Comparison of ENCODE assay signal across 15 cellular contexts in genomic region chr2:183665403-183665802, GRCh38.
DNase-seq lines count a peak whose midpoint lies in the region; ATAC-seq and TF ChIP-seq lines count a peak whose summit lies in the region.
"Had no signal": no experiment of that assay in that cellular context is flagged by ENCODE, and none has a peak within 500 bp of the region (broad histone marks: within the 10 kb centered on the region; RNA-seq: fewer than 3 reads in every experiment).

No MANE protein-coding gene starts in this region.

- TF ChIP-seq CTCF in RWPE1 (conservative IDR thresholded peaks at IDR 0.05; ENCODE audit: low read depth): no peak
- no peak for TF ChIP-seq CTCF in coronary artery (IDR thresholded peaks at IDR 0.05)
- TF ChIP-seq CTCF in glutamatergic neuron (IDR thresholded peaks at IDR 0.05; ENCODE audit: partially characterized antibody, unreplicated experiment): no peak

- H3K27me3 Mint-ChIP-seq in glutamatergic neuron (ENCODE audit: unreplicated experiment): no peaks in the 10 kb centered on the region
- H3K27me3 Mint-ChIP-seq: activated CD4-positive, alpha-beta memory T cell treated with anti-CD3 and anti-CD28 coated beads, Interleukin-2, amount 10 ng/mL, durations not matched to agents 7 days and 5 days had no signal

- DNase-seq in NCI-H1930 (lab: John Stamatoyannopoulos, UW): peak; percentile 88 to 92
- DNase-seq in NCI-H748 treated with DMSO at 0.1 percent for 48 hours (lab: John Stamatoyannopoulos, UW): peak; percentile 100
- no peak for DNase-seq in neuronal stem cell (ENCODE audit: low spot score)
- no peak for DNase-seq in RWPE1 (ENCODE audit: low spot score)
- no peak for DNase-seq in coronary artery (ENCODE audit: low spot score)
- DNase-seq in glutamatergic neuron: no peak
- DNase-seq: activated CD4-positive, alpha-beta memory T cell treated with anti-CD3 and anti-CD28 coated beads, Interleukin-2, amount 10 ng/mL, durations not matched to agents 7 days and 5 days; activated naive CD4-positive, alpha-beta T cell; left cardiac atrium; OCI-M1; small intestine had no signal

- no peak overlapping the region for H3K14ac ChIP-seq in neuronal stem cell (ENCODE audit: low read length)

- no peaks in the 10 kb centered on the region for H3K9me3 Mint-ChIP-seq in glutamatergic neuron (ENCODE audit: unreplicated experiment)
- H3K9me3 Mint-ChIP-seq: nephron had no signal

- no peak overlapping the region for H3K4ac ChIP-seq in neuronal stem cell (ENCODE audit: low read length)

- no peak overlapping the region for H3K4me2 ChIP-seq in neuronal stem cell (ENCODE audit: insufficient read depth, low read length, poor library complexity, severe bottlenecking)

- no peak overlapping the region for H4K8ac ChIP-seq in neuronal stem cell (ENCODE audit: low read depth, low read length)

- H3K9ac ChIP-seq in HUES48 (ENCODE audit: low read depth, low read length) (no peak overlapping the region), neuronal stem cell (ENCODE audit: low read depth, low read length, poor library complexity) (no peak overlapping the region)

- H3K4me1 ChIP-seq in HUES48 (ENCODE audit: control insufficient read depth, insufficient read depth, low read length): peaks cover 22% of the 10 kb centered on the region
- H3K4me1 ChIP-seq in neuronal stem cell (ENCODE audit: control insufficient read depth in 2 of 2, insufficient read depth in 1 of 2, low read depth in 1 of 2, low read length in 2 of 2): peaks cover 2 to 16% of the 10 kb centered on the region in 2 donors

- H2BK5ac ChIP-seq in neuronal stem cell (ENCODE audit: low read length): no peak overlapping the region

- no peak overlapping the region for H3K18ac ChIP-seq in neuronal stem cell (ENCODE audit: low read length)

- no peaks in the 10 kb centered on the region for H3K27me3 ChIP-seq in HUES48 (ENCODE audit: control insufficient read depth, insufficient read depth, low read length)
- H3K27me3 ChIP-seq in neuronal stem cell (ENCODE audit: control insufficient read depth in 3 of 3, insufficient read depth in 3 of 3, low read depth in 1 of 3, low read length in 3 of 3): no peaks in the 10 kb centered on the region
- H3K27me3 ChIP-seq: cardiac muscle cell had no signal

- H3K23ac ChIP-seq in neuronal stem cell (ENCODE audit: low read depth, low read length, poor library complexity): no peak overlapping the region

- WGBS in neuronal stem cell (ENCODE audit: extremely low coverage in 2 of 2, insufficient read length in 2 of 2, insufficient replicate concordance in 1 of 2), 2 donors: no CpG with 5 or more reads among the region's 3 CpGs

- no peak overlapping the region for H3K4me3 ChIP-seq in HUES48 (ENCODE audit: low read depth, low read length)
- H3K4me3 ChIP-seq in neuronal stem cell (ENCODE audit: low read length in 2 of 2): no peak overlapping the region
- no peak overlapping the region for H3K4me3 ChIP-seq in coronary artery
- H3K4me3 ChIP-seq: cardiac muscle cell had no signal

- H3K27ac Mint-ChIP-seq in glutamatergic neuron (ENCODE audit: unreplicated experiment): no peak overlapping the region
- H3K27ac Mint-ChIP-seq: activated CD4-positive, alpha-beta memory T cell treated with anti-CD3 and anti-CD28 coated beads, Interleukin-2, amount 10 ng/mL, durations not matched to agents 7 days and 5 days had no signal

- no peaks in the 10 kb centered on the region for H3K79me1 ChIP-seq in neuronal stem cell (ENCODE audit: low read depth, low read length)

- H2BK120ac ChIP-seq in neuronal stem cell (ENCODE audit: low read depth, low read length): no peak overlapping the region

- no peak overlapping the region for H2BK12ac ChIP-seq in neuronal stem cell (ENCODE audit: low read length)

- no peak overlapping the region for H2BK15ac ChIP-seq in neuronal stem cell (ENCODE audit: low read length)

- H2AFZ ChIP-seq in neuronal stem cell (ENCODE audit: low read length): peak overlapping the region; percentile 19

- H3K9me3 ChIP-seq in HUES48 (ENCODE audit: control insufficient read depth, insufficient read depth, low read length) (no peaks in the 10 kb centered on the region), neuronal stem cell (replicated peaks in 1 of 2; ENCODE audit: control insufficient read depth in 2 of 2, insufficient read depth in 1 of 2, low read depth in 1 of 2, low read length in 2 of 2) (no peaks in the 10 kb centered on the region)

- H3K27ac ChIP-seq in HUES48 (ENCODE audit: low read depth, low read length): peak overlapping the region; percentile 32
- no peak overlapping the region for H3K27ac ChIP-seq in neuronal stem cell (replicated peaks; ENCODE audit: low read length)
- no peak overlapping the region for H3K27ac ChIP-seq in RWPE1
- H3K27ac ChIP-seq in coronary artery: no peak overlapping the region
- H3K27ac ChIP-seq: cardiac muscle cell had no signal

- POLR2A ChIA-PET in RWPE1 (lab: Yijun Ruan, JAX; ENCODE audit: low non-redundant PET): no interaction called here

- no peaks in the 10 kb centered on the region for H3K4me1 Mint-ChIP-seq in glutamatergic neuron (ENCODE audit: low read depth, unreplicated experiment)
- H3K4me1 Mint-ChIP-seq: activated CD4-positive, alpha-beta memory T cell treated with anti-CD3 and anti-CD28 coated beads, Interleukin-2, amount 10 ng/mL, durations not matched to agents 7 days and 5 days had no signal

- no peak for ATAC-seq in GM19463 (IDR thresholded peaks at IDR 0.05; ENCODE audit: unreplicated experiment)
- ATAC-seq: left cardiac atrium had no signal

- CTCF ChIA-PET in RWPE1 (lab: Yijun Ruan, JAX): no interaction called here

- H3K36me3 Mint-ChIP-seq in glutamatergic neuron (ENCODE audit: unreplicated experiment): no peaks in the 10 kb centered on the region

- H3K36me3 ChIP-seq in HUES48 (ENCODE audit: control insufficient read depth, insufficient read depth, low read length) (no peaks in the 10 kb centered on the region), neuronal stem cell (replicated peaks in 1 of 2; ENCODE audit: control insufficient read depth in 2 of 2, insufficient read depth in 2 of 2, low read length in 2 of 2) (no peaks in the 10 kb centered on the region)
- H3K36me3 ChIP-seq: cardiac muscle cell had no signal

- no peak overlapping the region for H3K4me3 Mint-ChIP-seq in glutamatergic neuron (ENCODE audit: unreplicated experiment)
- H3K4me3 Mint-ChIP-seq: activated CD4-positive, alpha-beta memory T cell treated with anti-CD3 and anti-CD28 coated beads, Interleukin-2, amount 10 ng/mL, durations not matched to agents 7 days and 5 days had no signal

- H4K91ac ChIP-seq in neuronal stem cell (ENCODE audit: low read depth, low read length, poor library complexity): no peak overlapping the region

- H2AK5ac ChIP-seq in neuronal stem cell (ENCODE audit: low read depth, low read length): no peak overlapping the region

Comparison
In these comparisons a context has a peak if more than half of its experiments do, and no peak if none do; other contexts are left out.
1. DNase-seq: peak in NCI-H1930 (2 of 2) and NCI-H748 treated with DMSO at 0.1 percent for 48 hours (single experiment); none in neuronal stem cell (single experiment), RWPE1 (single experiment), coronary artery (single experiment) and glutamatergic neuron (single experiment).